Comparison of ENCODE assay signal across 8 cellular contexts in the genomic region with DNA sequence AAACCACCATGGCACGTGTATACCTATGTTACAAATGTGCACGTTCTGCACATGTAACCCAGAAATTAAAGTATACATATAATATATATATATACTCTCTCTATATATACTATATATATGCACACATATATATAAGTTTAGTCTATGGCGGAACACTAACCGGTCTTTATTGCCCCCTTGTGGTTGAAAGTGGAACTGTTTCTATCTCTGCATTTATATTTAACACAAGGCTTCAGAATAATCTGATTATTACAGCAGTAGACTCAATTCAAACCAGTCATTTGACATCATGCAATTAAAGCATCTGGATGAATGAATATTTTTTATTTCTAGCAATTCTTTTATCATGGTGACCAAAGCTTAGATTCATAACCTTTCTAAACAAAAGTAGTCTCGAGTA. TPM values are rescaled to one million over a fixed set of nuclear protein-coding genes. Genes with fewer than 3 reads are reported as not detected.
DNase-seq lines count a peak whose midpoint lies in the region; ATAC-seq, FAIRE-seq and TF ChIP-seq lines count a peak whose summit lies in the region.

No MANE protein-coding gene starts in this region.

- peak; percentile 28 for DNase-seq in DMS 273 treated with DMSO at 0.1 percent for 48 hours (lab: John Stamatoyannopoulos, UW)
- DNase-seq in NCI-H2029 (lab: John Stamatoyannopoulos, UW): peak; percentile 0
- DNase-seq in activated CD8-positive, alpha-beta T cell treated with anti-CD3 and anti-CD28 coated beads, Interleukin-2, amount 10 ng/mL, durations not matched to agents 7 days and 5 days: peak; percentile 52
- DNase-seq in iris pigment epithelial cell (ENCODE audit: low read depth): peak; percentile 28
- DNase-seq in tibial nerve (ENCODE audit: low spot score in 2 of 2): peak in 1 of 2 donors; percentile 74
- DNase-seq in stimulated activated CD8-positive, alpha-beta memory T cell treated with anti-CD3 and anti-CD28 coated beads, Interleukin-4, amount 100 ng/mL, for 48 hours: no peak
- no peak for DNase-seq in HTR-8/SVneo (ENCODE audit: insufficient read length, low spot score)

- CTCF ChIA-PET in activated CD8-positive, alpha-beta T cell treated with anti-CD3 and anti-CD28 coated beads, Interleukin-2, amount 10 ng/mL, durations not matched to agents 7 days and 5 days (lab: Charles Lee): interaction anchor here (1.4 kb wide), 1 partner anchor 106 kb away, joined by 4 read pairs; no protein-coding TSS in a partner anchor

- H3K4me1 Mint-ChIP-seq in activated CD8-positive, alpha-beta T cell treated with anti-CD3 and anti-CD28 coated beads, Interleukin-2, amount 10 ng/mL, durations not matched to agents 7 days and 5 days (ENCODE audit: low read depth): no peaks in the 10 kb centered on the region

- H3K4me1 ChIP-seq in tibial nerve: no peaks in the 10 kb centered on the region

- H3K9me3 Mint-ChIP-seq in activated CD8-positive, alpha-beta T cell treated with anti-CD3 and anti-CD28 coated beads, Interleukin-2, amount 10 ng/mL, durations not matched to agents 7 days and 5 days (ENCODE audit: insufficient read depth): no peaks in the 10 kb centered on the region

- no peak for TF ChIP-seq EP300 in tibial nerve (IDR thresholded peaks at IDR 0.05)

- TF ChIP-seq CTCF in tibial nerve (IDR thresholded peaks at IDR 0.05): peak; percentile 49 to 88 (median 65)

- POLR2A ChIA-PET in activated CD8-positive, alpha-beta T cell treated with anti-CD3 and anti-CD28 coated beads, Interleukin-2, amount 10 ng/mL, durations not matched to agents 7 days and 5 days (lab: Charles Lee): no interaction called here

- H3K36me3 ChIP-seq in tibial nerve: no peaks in the 10 kb centered on the region

- 21% methylated on average over 5 of the region's 5 CpGs for WGBS in tibial nerve, 2 donors

- H3K4me3 Mint-ChIP-seq in activated CD8-positive, alpha-beta T cell treated with anti-CD3 and anti-CD28 coated beads, Interleukin-2, amount 10 ng/mL, durations not matched to agents 7 days and 5 days: no peak overlapping the region

- no peak overlapping the region for H3K27ac Mint-ChIP-seq in activated CD8-positive, alpha-beta T cell treated with anti-CD3 and anti-CD28 coated beads, Interleukin-2, amount 10 ng/mL, durations not matched to agents 7 days and 5 days

- H3K4me3 ChIP-seq in tibial nerve: no peak overlapping the region

- peaks cover 13% of the 10 kb centered on the region for H3K27me3 Mint-ChIP-seq in activated CD8-positive, alpha-beta T cell treated with anti-CD3 and anti-CD28 coated beads, Interleukin-2, amount 10 ng/mL, durations not matched to agents 7 days and 5 days (ENCODE audit: low read depth)

- peak; percentile 55 for ATAC-seq in GM19455 (IDR thresholded peaks at IDR 0.05; ENCODE audit: unreplicated experiment)
- ATAC-seq in activated CD8-positive, alpha-beta T cell treated with anti-CD3 and anti-CD28 coated beads, Interleukin-2, amount 10 ng/mL, durations not matched to agents 7 days and 5 days: no peak

- H3K9me3 ChIP-seq in tibial nerve: no peaks in the 10 kb centered on the region

- no peak for TF ChIP-seq POLR2A in tibial nerve (IDR thresholded peaks at IDR 0.05)

- peaks cover 0 to 7% of the 10 kb centered on the region in 2 donors for H3K27me3 ChIP-seq in tibial nerve

- H3K36me3 Mint-ChIP-seq in activated CD8-positive, alpha-beta T cell treated with anti-CD3 and anti-CD28 coated beads, Interleukin-2, amount 10 ng/mL, durations not matched to agents 7 days and 5 days (ENCODE audit: low read depth): no peaks in the 10 kb centered on the region

- no peak overlapping the region for H3K27ac ChIP-seq in tibial nerve

- FAIRE-seq in HTR-8/SVneo (lab: Jason Lieb, UNC): no peak

RNA-seq across cellular contexts. Expression of a gene that starts 14.6 kb away (rescaled TPM):
- under 1 TPM; 0.29 to 0.31 TPM for total RNA-seq in activated CD8-positive, alpha-beta T cell treated with anti-CD3 and anti-CD28 coated beads, Interleukin-2, amount 10 ng/mL, durations not matched to agents 7 days and 5 days
- 1 to 10 TPM; 2.3 to 4.8 (median 3.0) TPM for total RNA-seq in tibial nerve

RNA-seq across cellular contexts. Expression of a gene that starts 40.9 kb away (rescaled TPM):
- total RNA-seq in activated CD8-positive, alpha-beta T cell treated with anti-CD3 and anti-CD28 coated beads, Interleukin-2, amount 10 ng/mL, durations not matched to agents 7 days and 5 days: not detected
- total RNA-seq in tibial nerve: 100 to 1,000 TPM; 256 to 727 (median 404) TPM

Comparison
In these comparisons a context has a peak if more than half of its experiments do, and no peak if none do; other contexts are left out.
1. DNase-seq: peak in DMS 273 treated with DMSO at 0.1 percent for 48 hours (single experiment), NCI-H2029 (single experiment), activated CD8-positive, alpha-beta T cell treated with anti-CD3 and anti-CD28 coated beads, Interleukin-2, amount 10 ng/mL, durations not matched to agents 7 days and 5 days (single experiment) and iris pigment epithelial cell (single experiment); none in stimulated activated CD8-positive, alpha-beta memory T cell treated with anti-CD3 and anti-CD28 coated beads, Interleukin-4, amount 100 ng/mL, for 48 hours (single experiment) and HTR-8/SVneo (single experiment).
2. RNA of a gene that starts 40.9 kb away (total RNA-seq): 256 to 727 TPM in tibial nerve; not detected in activated CD8-positive, alpha-beta T cell treated with anti-CD3 and anti-CD28 coated beads, Interleukin-2, amount 10 ng/mL, durations not matched to agents 7 days and 5 days; every median in the first group is over 100 times any median in the second.